1 cellular context compared by ENCODE assay signal in the genomic region with DNA sequence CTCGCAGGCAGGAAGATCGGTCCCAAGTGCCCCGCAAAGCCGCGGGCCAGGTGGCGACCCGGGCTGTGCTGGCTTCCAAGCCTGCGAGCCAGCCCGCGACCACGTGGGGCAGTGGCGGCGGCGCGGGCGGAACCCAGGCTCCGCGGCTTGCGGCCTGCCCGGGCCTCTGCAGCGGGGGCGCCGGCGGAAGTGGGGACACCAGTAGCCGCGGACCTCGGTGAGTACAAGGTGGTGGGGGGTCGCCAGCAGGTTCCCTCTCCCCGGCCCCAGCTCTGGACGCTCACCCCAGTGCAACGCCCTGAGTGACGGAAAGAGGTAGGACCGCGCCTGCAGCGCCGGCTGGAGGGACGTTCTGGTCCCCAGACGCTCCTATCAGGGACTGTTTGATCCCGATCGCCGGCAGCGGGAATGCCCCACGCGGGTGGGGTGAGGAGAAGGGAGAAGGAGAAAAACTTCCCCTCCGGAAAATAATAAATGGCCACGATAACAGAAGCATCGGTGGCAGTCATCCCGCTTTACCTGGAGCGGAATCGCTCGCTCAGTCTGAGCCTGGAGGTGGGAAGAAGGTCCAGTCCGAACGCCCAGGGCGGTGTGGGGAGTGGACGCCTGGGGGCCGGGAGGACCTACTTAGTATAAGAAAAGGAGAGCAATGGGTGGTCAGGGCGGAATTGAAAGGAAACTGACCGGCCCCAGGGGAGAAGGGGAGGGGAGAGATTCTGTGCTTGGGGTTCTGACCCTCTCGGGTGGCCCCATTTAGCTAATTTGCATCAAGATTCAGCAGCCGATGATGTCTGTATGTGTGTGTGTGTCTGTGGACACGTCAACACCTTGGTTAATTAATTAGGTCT.
TF ChIP-seq lines count a peak whose summit lies in the region.

A gene with protein sequence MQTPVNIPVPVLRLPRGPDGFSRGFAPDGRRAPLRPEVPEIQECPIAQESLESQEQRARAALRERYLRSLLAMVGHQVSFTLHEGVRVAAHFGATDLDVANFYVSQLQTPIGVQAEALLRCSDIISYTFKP (plus strand): TSS at position 198 of the 848 bp plus-strand sequence. CDS start 10,855 bp downstream, outside the sequence.

TF ChIP-seq in HepG2, 621 proteins besides CTCF, POLR2A, EP300 and RAD21 (continued from another document and continues in another):
- TF ChIP-seq, protein P1, sequence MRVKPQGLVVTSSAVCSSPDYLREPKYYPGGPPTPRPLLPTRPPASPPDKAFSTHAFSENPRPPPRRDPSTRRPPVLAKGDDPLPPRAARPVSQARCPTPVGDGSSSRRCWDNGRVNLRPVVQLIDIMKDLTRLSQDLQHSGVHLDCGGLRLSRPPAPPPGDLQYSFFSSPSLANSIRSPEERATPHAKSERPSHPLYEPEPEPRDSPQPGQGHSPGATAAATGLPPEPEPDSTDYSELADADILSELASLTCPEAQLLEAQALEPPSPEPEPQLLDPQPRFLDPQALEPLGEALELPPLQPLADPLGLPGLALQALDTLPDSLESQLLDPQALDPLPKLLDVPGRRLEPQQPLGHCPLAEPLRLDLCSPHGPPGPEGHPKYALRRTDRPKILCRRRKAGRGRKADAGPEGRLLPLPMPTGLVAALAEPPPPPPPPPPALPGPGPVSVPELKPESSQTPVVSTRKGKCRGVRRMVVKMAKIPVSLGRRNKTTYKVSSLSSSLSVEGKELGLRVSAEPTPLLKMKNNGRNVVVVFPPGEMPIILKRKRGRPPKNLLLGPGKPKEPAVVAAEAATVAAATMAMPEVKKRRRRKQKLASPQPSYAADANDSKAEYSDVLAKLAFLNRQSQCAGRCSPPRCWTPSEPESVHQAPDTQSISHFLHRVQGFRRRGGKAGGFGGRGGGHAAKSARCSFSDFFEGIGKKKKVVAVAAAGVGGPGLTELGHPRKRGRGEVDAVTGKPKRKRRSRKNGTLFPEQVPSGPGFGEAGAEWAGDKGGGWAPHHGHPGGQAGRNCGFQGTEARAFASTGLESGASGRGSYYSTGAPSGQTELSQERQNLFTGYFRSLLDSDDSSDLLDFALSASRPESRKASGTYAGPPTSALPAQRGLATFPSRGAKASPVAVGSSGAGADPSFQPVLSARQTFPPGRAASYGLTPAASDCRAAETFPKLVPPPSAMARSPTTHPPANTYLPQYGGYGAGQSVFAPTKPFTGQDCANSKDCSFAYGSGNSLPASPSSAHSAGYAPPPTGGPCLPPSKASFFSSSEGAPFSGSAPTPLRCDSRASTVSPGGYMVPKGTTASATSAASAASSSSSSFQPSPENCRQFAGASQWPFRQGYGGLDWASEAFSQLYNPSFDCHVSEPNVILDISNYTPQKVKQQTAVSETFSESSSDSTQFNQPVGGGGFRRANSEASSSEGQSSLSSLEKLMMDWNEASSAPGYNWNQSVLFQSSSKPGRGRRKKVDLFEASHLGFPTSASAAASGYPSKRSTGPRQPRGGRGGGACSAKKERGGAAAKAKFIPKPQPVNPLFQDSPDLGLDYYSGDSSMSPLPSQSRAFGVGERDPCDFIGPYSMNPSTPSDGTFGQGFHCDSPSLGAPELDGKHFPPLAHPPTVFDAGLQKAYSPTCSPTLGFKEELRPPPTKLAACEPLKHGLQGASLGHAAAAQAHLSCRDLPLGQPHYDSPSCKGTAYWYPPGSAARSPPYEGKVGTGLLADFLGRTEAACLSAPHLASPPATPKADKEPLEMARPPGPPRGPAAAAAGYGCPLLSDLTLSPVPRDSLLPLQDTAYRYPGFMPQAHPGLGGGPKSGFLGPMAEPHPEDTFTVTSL (CRISPR knock-in tag; IDR thresholded peaks at IDR 0.05; ENCODE audit: borderline replicate concordance) = peak; percentile 49; the same call in 1 of the 2 replicates
- peak; percentile 94 for TF ChIP-seq IKZF4 (CRISPR knock-in tag; IDR thresholded peaks at IDR 0.05; ENCODE audit: borderline replicate concordance, low read depth, not compliant biosample characterization)
- peak; percentile 98 for TF ChIP-seq KDM5A (IDR thresholded peaks at IDR 0.05; ENCODE audit: borderline replicate concordance, low read length)
- TF ChIP-seq FOSL1 (CRISPR knock-in tag; IDR thresholded peaks at IDR 0.05; ENCODE audit: borderline replicate concordance) = peak; percentile 41; the same call in 1 of the 2 replicates
- TF ChIP-seq ZSCAN12 (CRISPR knock-in tag; IDR thresholded peaks at IDR 0.05) = no peak
- TF ChIP-seq, protein P2, sequence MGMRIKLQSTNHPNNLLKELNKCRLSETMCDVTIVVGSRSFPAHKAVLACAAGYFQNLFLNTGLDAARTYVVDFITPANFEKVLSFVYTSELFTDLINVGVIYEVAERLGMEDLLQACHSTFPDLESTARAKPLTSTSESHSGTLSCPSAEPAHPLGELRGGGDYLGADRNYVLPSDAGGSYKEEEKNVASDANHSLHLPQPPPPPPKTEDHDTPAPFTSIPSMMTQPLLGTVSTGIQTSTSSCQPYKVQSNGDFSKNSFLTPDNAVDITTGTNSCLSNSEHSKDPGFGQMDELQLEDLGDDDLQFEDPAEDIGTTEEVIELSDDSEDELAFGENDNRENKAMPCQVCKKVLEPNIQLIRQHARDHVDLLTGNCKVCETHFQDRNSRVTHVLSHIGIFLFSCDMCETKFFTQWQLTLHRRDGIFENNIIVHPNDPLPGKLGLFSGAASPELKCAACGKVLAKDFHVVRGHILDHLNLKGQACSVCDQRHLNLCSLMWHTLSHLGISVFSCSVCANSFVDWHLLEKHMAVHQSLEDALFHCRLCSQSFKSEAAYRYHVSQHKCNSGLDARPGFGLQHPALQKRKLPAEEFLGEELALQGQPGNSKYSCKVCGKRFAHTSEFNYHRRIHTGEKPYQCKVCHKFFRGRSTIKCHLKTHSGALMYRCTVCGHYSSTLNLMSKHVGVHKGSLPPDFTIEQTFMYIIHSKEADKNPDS (CRISPR knock-in tag; IDR thresholded peaks at IDR 0.05) = peak; percentile 40; the same call in 1 of the 2 replicates
- TF ChIP-seq MED8 (CRISPR knock-in tag; IDR thresholded peaks at IDR 0.05; ENCODE audit: insufficient replicate concordance) = peak; percentile 97
- no peak for TF ChIP-seq ZNF570 (CRISPR knock-in tag; IDR thresholded peaks at IDR 0.05; ENCODE audit: borderline replicate concordance)
- no peak for TF ChIP-seq NONO (IDR thresholded peaks at IDR 0.05)
- TF ChIP-seq NONO (CRISPR knock-in tag; conservative IDR thresholded peaks at IDR 0.05) = peak; percentile 93
- peak; percentile 93; the same call in 1 of the 2 replicates for TF ChIP-seq ZNF670 (CRISPR knock-in tag; IDR thresholded peaks at IDR 0.05; ENCODE audit: borderline replicate concordance)
- peak; percentile 86 for TF ChIP-seq ZNF768 (CRISPR knock-in tag; IDR thresholded peaks at IDR 0.05)
- no peak for TF ChIP-seq ATF7 (IDR thresholded peaks at IDR 0.05)
- peak; percentile 76; the same call in 1 of the 2 replicates for TF ChIP-seq ATF7 (CRISPR knock-in tag; IDR thresholded peaks at IDR 0.05)
- peak; percentile 65; the same call in 1 of the 2 replicates for TF ChIP-seq NCOA2 (CRISPR knock-in tag; IDR thresholded peaks at IDR 0.05)
- TF ChIP-seq RELA (CRISPR knock-in tag; IDR thresholded peaks at IDR 0.05) = 0 out of 2 replicates have a peak, but pooled peaks have one; percentile 54
- no peak for TF ChIP-seq SMARCC2 (IDR thresholded peaks at IDR 0.05)
- no peak for TF ChIP-seq CC2D1A (CRISPR knock-in tag; IDR thresholded peaks at IDR 0.05)
- peak; percentile 84; the same call in 1 of the 2 replicates for TF ChIP-seq MAF1 (CRISPR knock-in tag; IDR thresholded peaks at IDR 0.05; ENCODE audit: borderline replicate concordance)
- no peak for TF ChIP-seq ZNF484 (CRISPR knock-in tag; IDR thresholded peaks at IDR 0.05; ENCODE audit: borderline replicate concordance, low read depth)
- TF ChIP-seq RCOR2 (CRISPR knock-in tag; IDR thresholded peaks at IDR 0.05) = no peak
- TF ChIP-seq ZNF292 (CRISPR knock-in tag; IDR thresholded peaks at IDR 0.05; ENCODE audit: borderline replicate concordance, low read depth) = no peak
- TF ChIP-seq YEATS2 (CRISPR knock-in tag; IDR thresholded peaks at IDR 0.05; ENCODE audit: borderline replicate concordance) = peak; percentile 84
- no peak for TF ChIP-seq HNRNPH1 (optimal IDR thresholded peaks at IDR 0.05; ENCODE audit: low read depth, low read length)
- TF ChIP-seq HES4 (CRISPR knock-in tag; IDR thresholded peaks at IDR 0.05; ENCODE audit: borderline replicate concordance) = peak; percentile 96
- TF ChIP-seq ZFP62 (CRISPR knock-in tag; IDR thresholded peaks at IDR 0.05) = 0 out of 2 replicates have a peak, but pooled peaks have one; percentile 78
- no peak for TF ChIP-seq SNRNP70 (IDR thresholded peaks at IDR 0.05; ENCODE audit: low read depth, low read length)
- TF ChIP-seq, protein P3, sequence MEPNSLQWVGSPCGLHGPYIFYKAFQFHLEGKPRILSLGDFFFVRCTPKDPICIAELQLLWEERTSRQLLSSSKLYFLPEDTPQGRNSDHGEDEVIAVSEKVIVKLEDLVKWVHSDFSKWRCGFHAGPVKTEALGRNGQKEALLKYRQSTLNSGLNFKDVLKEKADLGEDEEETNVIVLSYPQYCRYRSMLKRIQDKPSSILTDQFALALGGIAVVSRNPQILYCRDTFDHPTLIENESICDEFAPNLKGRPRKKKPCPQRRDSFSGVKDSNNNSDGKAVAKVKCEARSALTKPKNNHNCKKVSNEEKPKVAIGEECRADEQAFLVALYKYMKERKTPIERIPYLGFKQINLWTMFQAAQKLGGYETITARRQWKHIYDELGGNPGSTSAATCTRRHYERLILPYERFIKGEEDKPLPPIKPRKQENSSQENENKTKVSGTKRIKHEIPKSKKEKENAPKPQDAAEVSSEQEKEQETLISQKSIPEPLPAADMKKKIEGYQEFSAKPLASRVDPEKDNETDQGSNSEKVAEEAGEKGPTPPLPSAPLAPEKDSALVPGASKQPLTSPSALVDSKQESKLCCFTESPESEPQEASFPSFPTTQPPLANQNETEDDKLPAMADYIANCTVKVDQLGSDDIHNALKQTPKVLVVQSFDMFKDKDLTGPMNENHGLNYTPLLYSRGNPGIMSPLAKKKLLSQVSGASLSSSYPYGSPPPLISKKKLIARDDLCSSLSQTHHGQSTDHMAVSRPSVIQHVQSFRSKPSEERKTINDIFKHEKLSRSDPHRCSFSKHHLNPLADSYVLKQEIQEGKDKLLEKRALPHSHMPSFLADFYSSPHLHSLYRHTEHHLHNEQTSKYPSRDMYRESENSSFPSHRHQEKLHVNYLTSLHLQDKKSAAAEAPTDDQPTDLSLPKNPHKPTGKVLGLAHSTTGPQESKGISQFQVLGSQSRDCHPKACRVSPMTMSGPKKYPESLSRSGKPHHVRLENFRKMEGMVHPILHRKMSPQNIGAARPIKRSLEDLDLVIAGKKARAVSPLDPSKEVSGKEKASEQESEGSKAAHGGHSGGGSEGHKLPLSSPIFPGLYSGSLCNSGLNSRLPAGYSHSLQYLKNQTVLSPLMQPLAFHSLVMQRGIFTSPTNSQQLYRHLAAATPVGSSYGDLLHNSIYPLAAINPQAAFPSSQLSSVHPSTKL (CRISPR knock-in tag; IDR thresholded peaks at IDR 0.05) = peak; percentile 19
- no peak for TF ChIP-seq PRPF4 (IDR thresholded peaks at IDR 0.05; ENCODE audit: low read depth, low read length, poor library complexity, severe bottlenecking)
- TF ChIP-seq NBN (conservative IDR thresholded peaks at IDR 0.05) = no peak
- TF ChIP-seq BRCA1 (CRISPR knock-in tag; IDR thresholded peaks at IDR 0.05) = peak; percentile 78; the same call in 1 of the 2 replicates
- TF ChIP-seq PHF20 (CRISPR knock-in tag; IDR thresholded peaks at IDR 0.05) = peak; percentile 95
- 0 out of 2 replicates have a peak, but pooled peaks have one; percentile 36 for TF ChIP-seq ZBTB21 (CRISPR knock-in tag; IDR thresholded peaks at IDR 0.05)
- TF ChIP-seq PPARG (CRISPR knock-in tag; conservative IDR thresholded peaks at IDR 0.05) = peak; percentile 72
- peak; percentile 98 for TF ChIP-seq ZNF761 (CRISPR knock-in tag; conservative IDR thresholded peaks at IDR 0.05)
- TF ChIP-seq BORCS8-MEF2B (CRISPR knock-in tag; IDR thresholded peaks at IDR 0.05) = peak; percentile 97
- 0 out of 2 replicates have a peak, but pooled peaks have one; percentile 8 for TF ChIP-seq BCL6 (CRISPR knock-in tag; IDR thresholded peaks at IDR 0.05)
- no peak for TF ChIP-seq GLI4 (CRISPR knock-in tag; IDR thresholded peaks at IDR 0.05; ENCODE audit: borderline replicate concordance)
- TF ChIP-seq, protein P4, sequence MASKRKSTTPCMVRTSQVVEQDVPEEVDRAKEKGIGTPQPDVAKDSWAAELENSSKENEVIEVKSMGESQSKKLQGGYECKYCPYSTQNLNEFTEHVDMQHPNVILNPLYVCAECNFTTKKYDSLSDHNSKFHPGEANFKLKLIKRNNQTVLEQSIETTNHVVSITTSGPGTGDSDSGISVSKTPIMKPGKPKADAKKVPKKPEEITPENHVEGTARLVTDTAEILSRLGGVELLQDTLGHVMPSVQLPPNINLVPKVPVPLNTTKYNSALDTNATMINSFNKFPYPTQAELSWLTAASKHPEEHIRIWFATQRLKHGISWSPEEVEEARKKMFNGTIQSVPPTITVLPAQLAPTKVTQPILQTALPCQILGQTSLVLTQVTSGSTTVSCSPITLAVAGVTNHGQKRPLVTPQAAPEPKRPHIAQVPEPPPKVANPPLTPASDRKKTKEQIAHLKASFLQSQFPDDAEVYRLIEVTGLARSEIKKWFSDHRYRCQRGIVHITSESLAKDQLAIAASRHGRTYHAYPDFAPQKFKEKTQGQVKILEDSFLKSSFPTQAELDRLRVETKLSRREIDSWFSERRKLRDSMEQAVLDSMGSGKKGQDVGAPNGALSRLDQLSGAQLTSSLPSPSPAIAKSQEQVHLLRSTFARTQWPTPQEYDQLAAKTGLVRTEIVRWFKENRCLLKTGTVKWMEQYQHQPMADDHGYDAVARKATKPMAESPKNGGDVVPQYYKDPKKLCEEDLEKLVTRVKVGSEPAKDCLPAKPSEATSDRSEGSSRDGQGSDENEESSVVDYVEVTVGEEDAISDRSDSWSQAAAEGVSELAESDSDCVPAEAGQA (IDR thresholded peaks at IDR 0.05; ENCODE audit: low read depth) = peak; percentile 68; the same call in 1 of the 2 replicates
- TF ChIP-seq, protein P4 (CRISPR knock-in tag; IDR thresholded peaks at IDR 0.05; ENCODE audit: borderline replicate concordance) = peak; percentile 82
- TF ChIP-seq SNAI1 (CRISPR knock-in tag; IDR thresholded peaks at IDR 0.05; ENCODE audit: borderline replicate concordance) = no peak; the same call in 1 of the 2 replicates
- peak; percentile 69; the same call in 1 of the 2 replicates for TF ChIP-seq ZSCAN25 (CRISPR knock-in tag; IDR thresholded peaks at IDR 0.05)
- peak; percentile 90 for TF ChIP-seq TSC22D2 (CRISPR knock-in tag; IDR thresholded peaks at IDR 0.05; ENCODE audit: borderline replicate concordance)
- TF ChIP-seq MZF1 (CRISPR knock-in tag; IDR thresholded peaks at IDR 0.05; ENCODE audit: borderline replicate concordance) = no peak
- TF ChIP-seq ELF1 (CRISPR knock-in tag; IDR thresholded peaks at IDR 0.05) = no peak
